In genomic region chr2:157751462-157752058, GRCh38 we compare ENCODE assay signal across 9 cellular contexts.
DNase-seq lines count a peak whose midpoint lies in the region; ATAC-seq, FAIRE-seq and TF ChIP-seq lines count a peak whose summit lies in the region.
"Had no signal": no experiment of that assay in that cellular context is flagged by ENCODE, and none has a peak within 500 bp of the region (broad histone marks: within the 10 kb centered on the region; RNA-seq: fewer than 3 reads in every experiment).

No MANE protein-coding gene starts in this region.

- peaks cover 0 to 20% (median 6%) of the 10 kb centered on the region in 11 donors for H3K9me3 ChIP-seq in heart right ventricle

- TF ChIP-seq CTCF in heart right ventricle (IDR thresholded peaks at IDR 0.05): no peak

- ATAC-seq in heart right ventricle (peak in 5 of 8 donors; percentile 26 to 72 (median 46)), Right ventricle myocardium superior (ENCODE audit: poor library complexity) (no peak), HG03439 (IDR thresholded peaks at IDR 0.05; ENCODE audit: unreplicated experiment) (peak; percentile 74), left lobe of liver (peak; percentile 18)

- H3K4me1 ChIP-seq in heart right ventricle: peaks cover 0 to 29% (median 5%) of the 10 kb centered on the region in 9 donors

- WGBS in heart right ventricle, 2 donors: 78 to 85% methylated on average over 6 of the region's 6 CpGs

- peaks cover 0 to 66% (median 25%) of the 10 kb centered on the region in 9 donors for H3K36me3 ChIP-seq in heart right ventricle

- H3K27me3 ChIP-seq in heart right ventricle: no peaks in the 10 kb centered on the region

- DNase-seq in heart right ventricle: no peak
- DNase-seq in Right ventricle myocardium superior: no peak
- DNase-seq in activated CD4-positive, alpha-beta T cell treated with anti-CD3 and anti-CD28 coated beads, Interleukin-2, amount 50 U/mL, for 4 hours: peak; percentile 8 to 15
- DNase-seq in left lobe of liver (ENCODE audit: low spot score): no peak
- DNase-seq in NCI-H774 (lab: John Stamatoyannopoulos, UW): no peak
- DNase-seq in epidermal melanocyte (ENCODE audit: insufficient read length, low spot score): no peak
- no peak for DNase-seq in frontal cortex (ENCODE audit: low spot score in 2 of 2)

- intact Hi-C loops in heart right ventricle (cut with DNase I): loop anchor here in 1 of 10 donors (10.0 kb wide), 1 partner anchor 257 kb away; no protein-coding TSS in a partner anchor
- intact Hi-C loops in Right ventricle myocardium superior (cut with DNase I): no loop called here

- H3K4me3 ChIP-seq in heart right ventricle: no peak overlapping the region
- H3K4me3 ChIP-seq: lung had no signal

- FAIRE-seq in frontal cortex (lab: Jason Lieb, UNC): no peak

- no peak overlapping the region for H3K27ac ChIP-seq in heart right ventricle

Comparison
In these comparisons a context has a peak if more than half of its experiments do, and no peak if none do; other contexts are left out.
1. DNase-seq: peak in activated CD4-positive, alpha-beta T cell treated with anti-CD3 and anti-CD28 coated beads, Interleukin-2, amount 50 U/mL, for 4 hours (2 of 2); none in heart right ventricle (0 of 2), Right ventricle myocardium superior (single experiment), left lobe of liver (single experiment), NCI-H774 (single experiment), epidermal melanocyte (single experiment) and frontal cortex (0 of 2).